Comparison of ENCODE assay signal across 8 cellular contexts in genomic region chr10:42753507-42754154, GRCh38. TPM values are rescaled to one million over a fixed set of nuclear protein-coding genes. Genes with fewer than 3 reads are reported as not detected.
DNase-seq lines count a peak whose midpoint lies in the region; ATAC-seq, FAIRE-seq and TF ChIP-seq lines count a peak whose summit lies in the region.

No MANE protein-coding gene starts in this region.

- H3K27me3 Mint-ChIP-seq in astrocyte (ENCODE audit: low read depth, unreplicated experiment): peaks cover 71% of the 10 kb centered on the region

- H3K36me3 ChIP-seq in astrocyte (ENCODE audit: insufficient read depth, low read length): no peaks in the 10 kb centered on the region
- H3K36me3 ChIP-seq in keratinocyte (ENCODE audit: control insufficient read depth in 2 of 2, extremely low read depth in 1 of 2, insufficient read depth in 2 of 2, low read length in 2 of 2): no peaks in the 10 kb centered on the region
- no peaks in the 10 kb centered on the region for H3K36me3 ChIP-seq in stomach

- POLR2A ChIA-PET in GM10248 (lab: Yijun Ruan, JAX): no interaction called here

- H3K9me1 ChIP-seq in keratinocyte (ENCODE audit: control insufficient read depth, extremely low read depth, insufficient read depth, low read length): no peaks in the 10 kb centered on the region

- H4K20me1 ChIP-seq in astrocyte (ENCODE audit: insufficient read depth, low read length): no peaks in the 10 kb centered on the region
- no peaks in the 10 kb centered on the region for H4K20me1 ChIP-seq in keratinocyte (ENCODE audit: control insufficient read depth, extremely low read depth, insufficient read depth, low read length)

- H3K9me3 Mint-ChIP-seq in astrocyte (ENCODE audit: unreplicated experiment): no peaks in the 10 kb centered on the region

- H3K36me3 Mint-ChIP-seq in astrocyte (ENCODE audit: low read depth, unreplicated experiment): no peaks in the 10 kb centered on the region

- intact Hi-C loops in stomach (cut with DNase I; ENCODE audit: low total_unique reads): loop anchor here (5.0 kb wide), 1 partner anchor 354 kb away; no protein-coding TSS in a partner anchor

- H3K9ac ChIP-seq in astrocyte (ENCODE audit: low read length) (no peak overlapping the region), keratinocyte (ENCODE audit: control insufficient read depth, extremely low read depth, insufficient read depth, low read length) (peak overlapping the region; percentile 33)

- H3K27ac ChIP-seq in astrocyte (ENCODE audit: low read depth, low read length) (no peak overlapping the region), keratinocyte (ENCODE audit: control insufficient read depth, insufficient read depth, low read length) (no peak overlapping the region), stomach (peak overlapping the region in 4 of 5 donors; percentile 19 to 54 (median 30))

- H3K9me3 ChIP-seq in astrocyte (ENCODE audit: insufficient read depth, low read depth, low read length) (no peaks in the 10 kb centered on the region), keratinocyte (ENCODE audit: control insufficient read depth, low read depth, low read length) (no peaks in the 10 kb centered on the region), stomach (no peaks in the 10 kb centered on the region)

- H3K4me2 ChIP-seq in astrocyte (ENCODE audit: low read length): peak overlapping the region; percentile 79
- peak overlapping the region; percentile 94 for H3K4me2 ChIP-seq in keratinocyte (ENCODE audit: control insufficient read depth, extremely low read depth, insufficient read depth, low read depth, low read length)

- peaks cover 1% of the 10 kb centered on the region for H3K4me1 Mint-ChIP-seq in astrocyte (ENCODE audit: low read depth, unreplicated experiment)

- peak overlapping the region; percentile 81 for H3K4me3 Mint-ChIP-seq in astrocyte (ENCODE audit: unreplicated experiment)

- TF ChIP-seq CTCF in astrocyte (IDR thresholded peaks at IDR 0.05; ENCODE audit: insufficient read depth, low read depth, low read length) (no peak), keratinocyte (optimal IDR thresholded peaks at IDR 0.05 in 1 of 3, IDR thresholded peaks at IDR 0.05 in 1 of 3, conservative IDR thresholded peaks at IDR 0.05 in 1 of 3; ENCODE audit: extremely low read depth in 1 of 3, insufficient read depth in 2 of 3, low read length in 3 of 3) (no peak), stomach (IDR thresholded peaks at IDR 0.05) (no peak), GM10248 (IDR thresholded peaks at IDR 0.05; ENCODE audit: control extremely low read depth, extremely low read depth, low read depth, missing control alignments) (no peak)

- H3K4me1 ChIP-seq in astrocyte (ENCODE audit: insufficient read depth, low read length) (peaks cover 8% of the 10 kb centered on the region), keratinocyte (ENCODE audit: control insufficient read depth, extremely low read depth, insufficient read depth, low read length) (peaks cover 19% of the 10 kb centered on the region), stomach (peaks cover 21 to 36% (median 34%) of the 10 kb centered on the region in 4 donors)

- FAIRE-seq in astrocyte (lab: Jason Lieb, UNC) (no peak), keratinocyte (lab: Jason Lieb, UNC) (no peak), GM12892 (lab: Jason Lieb, UNC) (no peak)

- ATAC-seq in GM21737 (IDR thresholded peaks at IDR 0.05; ENCODE audit: unreplicated experiment): no peak

- TF ChIP-seq POLR2A in stomach (IDR thresholded peaks at IDR 0.05) (no peak), GM12892 (IDR thresholded peaks at IDR 0.05; ENCODE audit: low read depth, low read length) (no peak)

- 1 to 3% (median 2%) methylated on average over 30 to 51 of the region's 51 CpGs for WGBS in stomach, 5 donors

- H3K79me2 ChIP-seq in astrocyte (ENCODE audit: insufficient read depth, low read length): no peaks in the 10 kb centered on the region
- no peaks in the 10 kb centered on the region for H3K79me2 ChIP-seq in keratinocyte (ENCODE audit: control insufficient read depth, insufficient read depth, low read length)

- no peak for TF ChIP-seq EP300 in stomach (IDR thresholded peaks at IDR 0.05)

- H2AFZ ChIP-seq in astrocyte (ENCODE audit: low read depth, low read length) (peak overlapping the region; percentile 66), keratinocyte (ENCODE audit: control insufficient read depth, low read length) (peak overlapping the region; percentile 89)

- peak; percentile 32 for DNase-seq in stimulated activated CD4-positive, alpha-beta T cell treated with anti-CD3 and anti-CD28 coated beads, Interleukin-15, amount 100 ng/mL, for 24 hours
- DNase-seq in stimulated activated CD4-positive, alpha-beta T cell treated with anti-CD3 and anti-CD28 coated beads, Interleukin-4, amount 100 ng/mL, for 4 hours: no peak
- DNase-seq in astrocyte (ENCODE audit: low read depth) (no peak), keratinocyte (ENCODE audit: low read depth, low spot score) (no peak), stomach (no peak), GM12892 (ENCODE audit: insufficient read length) (no peak), GM10248 (ENCODE audit: extremely low spot score) (no peak)

- dilution Hi-C loops in keratinocyte (cut with MboI; ENCODE audit: extremely low pct_ligation_motif_present, low sequenced_read_pairs): no loop called here

- peak overlapping the region; percentile 25 for H3K4me3 ChIP-seq in astrocyte (ENCODE audit: insufficient read depth, low read depth, low read length)
- H3K4me3 ChIP-seq in keratinocyte (ENCODE audit: control insufficient read depth in 2 of 3, extremely low read depth in 1 of 3, insufficient read depth in 2 of 3, low read depth in 1 of 3, low read length in 3 of 3): peak overlapping the region; percentile 44 to 70 (median 58)
- peak overlapping the region; percentile 41 to 71 (median 59) for H3K4me3 ChIP-seq in stomach

- H3K27ac Mint-ChIP-seq in astrocyte (ENCODE audit: unreplicated experiment): no peak overlapping the region

- CTCF ChIA-PET in GM10248 (lab: Yijun Ruan, JAX): interaction anchor here (0.8 to 1.7 kb wide), 7 partner anchors 8 to 704 kb away, joined by 3 to 5 read pairs (median 3); no protein-coding TSS in a partner anchor

- peaks cover 18% of the 10 kb centered on the region for H3K27me3 ChIP-seq in astrocyte (ENCODE audit: insufficient read depth, low read length)
- H3K27me3 ChIP-seq in keratinocyte (ENCODE audit: control insufficient read depth, extremely low read depth, insufficient read depth, low read length): peaks cover 37% of the 10 kb centered on the region
- peaks cover 0 to 82% (median 39%) of the 10 kb centered on the region in 3 donors for H3K27me3 ChIP-seq in stomach

RNA-seq across cellular contexts. Expression of gene BMS1, which starts 29.0 kb away (rescaled TPM):
- total RNA-seq in astrocyte: 24.0 and 26.3 TPM in 2 replicates
- 6.1 to 11.4 TPM (median 8.6 TPM) in 3 replicates for polyA plus RNA-seq in keratinocyte
- 20.3 TPM for polyA plus RNA-seq in keratinocyte (2011; ENCODE audit: low read depth)
- 7.0 and 7.6 TPM in 2 replicates for polyA plus RNA-seq in keratinocyte (2011; cell fraction: cytosol; rRNA removed)
- polyA plus RNA-seq in keratinocyte (2011; cell fraction: nucleus; rRNA removed): 13.2 and 16.8 TPM in 2 replicates
- 10.2 and 22.7 TPM in 2 replicates for polyA plus RNA-seq in keratinocyte (2012; ENCODE audit: low replicate concordance)
- 6.1 to 13.6 TPM (median 6.7 TPM) in 3 replicates for polyA minus RNA-seq in keratinocyte
- 5.6 TPM for polyA minus RNA-seq in keratinocyte (2011; cell fraction: cytosol; rRNA and poly(A)+ RNA removed)
- 8.9 and 16.8 TPM in 2 replicates for polyA minus RNA-seq in keratinocyte (2011; cell fraction: nucleus; rRNA and poly(A)+ RNA removed)
- total RNA-seq in stomach: 10 to 100 TPM in 3 of 5 donors, 1 to 10 TPM in 2; 1.8 to 33.9 (median 15.2) TPM
- polyA plus RNA-seq in stomach: 1 to 10 TPM; 5.7 to 6.9 (median 6.5) TPM
- polyA plus RNA-seq in GM12892 (2012; ENCODE audit: missing spikeins): 14.0 TPM

Comparison
In these comparisons a context has a peak if more than half of its experiments do, and no peak if none do; other contexts are left out.
1. H3K27ac ChIP-seq: peak in stomach (4 of 5); none in astrocyte (single experiment) and keratinocyte (single experiment).
2. Peak in every context shown above with its lines, with median percentiles within 50 percentile points of each other: H3K4me3 ChIP-seq.